ENCODE assay signal across 8 cellular contexts in genomic region chr10:16437540-16437894, GRCh38. TPM values are rescaled to one million over a fixed set of nuclear protein-coding genes. Genes with fewer than 3 reads are reported as not detected.
DNase-seq lines count a peak whose midpoint lies in the region; ATAC-seq and TF ChIP-seq lines count a peak whose summit lies in the region.

No MANE protein-coding gene starts in this region.

- H3K27ac ChIP-seq in left lung (peak overlapping the region in 1 of 2 donors; percentile 87), thyroid gland (peak overlapping the region in 2 of 3 donors; percentile 70 to 85)

- H3K36me3 ChIP-seq in left lung (no peaks in the 10 kb centered on the region), thyroid gland (no peaks in the 10 kb centered on the region)

- WGBS in thyroid gland, 2 donors: 76 to 86% methylated on average over 5 of the region's 5 CpGs

- DNase-seq in activated T-cell treated with anti-CD3 and anti-CD28 coated beads, Interleukin-2, amount 50 U/mL, for 24 hours: no peak
- DNase-seq in activated T-cell treated with anti-CD3 and anti-CD28 coated beads, Interleukin-2, amount 50 U/mL, for 48 hours: no peak
- no peak for DNase-seq in activated naive CD4-positive, alpha-beta T cell treated with anti-CD3 and anti-CD28 coated beads, Interleukin-2, amount 50 U/mL, for 72 hours (ENCODE audit: low spot score in 2 of 2)
- no peak for DNase-seq in left lung
- DNase-seq in thyroid gland: no peak
- DNase-seq in NCI-H748 treated with DMSO at 0.1 percent for 48 hours (lab: John Stamatoyannopoulos, UW): no peak
- no peak for DNase-seq in NCI-H1092 (lab: John Stamatoyannopoulos, UW)

- H3K4me3 ChIP-seq in left lung (peak overlapping the region; percentile 59 to 68), thyroid gland (replicated peaks in 1 of 3) (peak overlapping the region in 2 of 3 donors; percentile 27 to 42)

- no peaks in the 10 kb centered on the region for H3K9me3 Mint-ChIP-seq in activated T-cell treated with anti-CD3 and anti-CD28 coated beads, Interleukin-2, amount 50 U/mL, for 24 hours
- no peaks in the 10 kb centered on the region for H3K9me3 Mint-ChIP-seq in activated naive CD4-positive, alpha-beta T cell treated with anti-CD3 and anti-CD28 coated beads, Interleukin-2, amount 50 U/mL, for 72 hours

- H3K9me3 ChIP-seq in left lung: no peaks in the 10 kb centered on the region
- no peaks in the 10 kb centered on the region for H3K9me3 ChIP-seq in thyroid gland

- no peak for ATAC-seq in activated naive CD4-positive, alpha-beta T cell treated with anti-CD3 and anti-CD28 coated beads, Interleukin-2, amount 50 U/mL, for 72 hours
- ATAC-seq in left lung (no peak), HG02870 (IDR thresholded peaks at IDR 0.05; ENCODE audit: unreplicated experiment) (no peak)

- peaks cover 55% of the 10 kb centered on the region for H3K36me3 Mint-ChIP-seq in activated T-cell treated with anti-CD3 and anti-CD28 coated beads, Interleukin-2, amount 50 U/mL, for 24 hours (ENCODE audit: low read depth)
- peaks cover 11 to 36% of the 10 kb centered on the region in 2 donors for H3K36me3 Mint-ChIP-seq in activated naive CD4-positive, alpha-beta T cell treated with anti-CD3 and anti-CD28 coated beads, Interleukin-2, amount 50 U/mL, for 72 hours

- H3K4me1 ChIP-seq in left lung: peaks cover 0 to 43% of the 10 kb centered on the region in 2 donors
- peaks cover 32 to 35% of the 10 kb centered on the region in 2 donors for H3K4me1 ChIP-seq in thyroid gland

- no peak for TF ChIP-seq POLR2A in thyroid gland (IDR thresholded peaks at IDR 0.05)

- H3K4me3 Mint-ChIP-seq in activated T-cell treated with anti-CD3 and anti-CD28 coated beads, Interleukin-2, amount 50 U/mL, for 24 hours: peak overlapping the region; percentile 87

- H3K27ac Mint-ChIP-seq in activated T-cell treated with anti-CD3 and anti-CD28 coated beads, Interleukin-2, amount 50 U/mL, for 24 hours: peak overlapping the region; percentile 94
- peak overlapping the region; percentile 84 to 96 for H3K27ac Mint-ChIP-seq in activated naive CD4-positive, alpha-beta T cell treated with anti-CD3 and anti-CD28 coated beads, Interleukin-2, amount 50 U/mL, for 72 hours

- H3K27me3 Mint-ChIP-seq in activated T-cell treated with anti-CD3 and anti-CD28 coated beads, Interleukin-2, amount 50 U/mL, for 24 hours: no peaks in the 10 kb centered on the region

- TF ChIP-seq CTCF in left lung (IDR thresholded peaks at IDR 0.05) (no peak), thyroid gland (IDR thresholded peaks at IDR 0.05) (no peak)

- intact Hi-C loops in left lung (cut with DNase I): no loop called here
- intact Hi-C loops in thyroid gland (cut with DNase I): loop anchor here (10.0 kb wide), 1 partner anchor 47 kb away; no protein-coding TSS in a partner anchor

- peaks cover 54% of the 10 kb centered on the region for H3K4me1 Mint-ChIP-seq in activated T-cell treated with anti-CD3 and anti-CD28 coated beads, Interleukin-2, amount 50 U/mL, for 24 hours (ENCODE audit: low read depth)

- H3K27me3 ChIP-seq in left lung (no peaks in the 10 kb centered on the region), thyroid gland (no peaks in the 10 kb centered on the region)

RNA-seq across cellular contexts. Expression of gene PTER, which starts 0.7 kb away (rescaled TPM):
- 10 to 100 TPM; 11.8 to 30.1 TPM for total RNA-seq in activated naive CD4-positive, alpha-beta T cell treated with anti-CD3 and anti-CD28 coated beads, Interleukin-2, amount 50 U/mL, for 72 hours
- 10 to 100 TPM; 16.7 to 16.8 TPM for total RNA-seq in left lung
- total RNA-seq in thyroid gland: 10 to 100 TPM; 21.0 to 31.2 (median 24.4) TPM
